10 cellular contexts compared by ENCODE assay signal in the genomic region with DNA sequence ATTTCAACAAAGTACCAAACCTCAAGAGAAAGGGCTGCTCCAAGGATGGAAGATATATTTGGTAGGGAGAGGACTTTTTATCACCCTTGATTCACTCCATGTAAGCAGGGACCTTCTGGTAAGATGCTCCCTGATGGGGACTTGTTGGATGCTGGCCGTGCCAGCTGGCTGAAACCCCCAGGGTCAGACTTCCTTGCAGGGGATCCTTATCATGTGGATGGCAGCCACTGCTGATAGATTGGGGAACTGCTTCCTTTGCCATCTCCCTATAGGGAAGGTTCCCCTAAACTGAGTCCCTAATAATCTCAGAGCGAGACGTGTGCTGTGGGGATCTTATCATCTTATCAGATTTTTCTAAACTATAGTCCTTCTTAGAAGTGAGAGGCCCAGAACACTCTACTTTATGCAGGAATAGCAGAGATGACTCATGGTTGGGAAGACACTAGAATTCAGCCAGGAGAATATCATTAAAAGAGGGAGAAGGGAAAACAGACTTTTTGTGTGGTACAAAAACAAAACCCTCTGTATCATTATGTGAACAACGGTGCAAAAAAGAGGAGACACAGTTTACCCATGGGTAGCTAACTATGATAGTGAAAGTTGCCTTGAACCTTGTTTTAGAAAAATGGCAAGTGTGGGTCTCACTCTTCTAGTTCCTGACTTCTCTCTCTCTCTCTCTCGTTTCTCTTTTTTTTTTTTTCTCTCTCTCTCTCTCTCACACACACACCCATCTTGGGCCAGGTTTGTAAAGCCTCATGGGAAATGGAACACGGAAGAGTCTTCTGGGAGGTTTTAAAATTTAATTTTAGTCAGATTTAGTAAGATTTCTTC. TPM values are rescaled to one million over a fixed set of nuclear protein-coding genes. Genes with fewer than 3 reads are reported as not detected.
DNase-seq lines count a peak whose midpoint lies in the region; ATAC-seq and TF ChIP-seq lines count a peak whose summit lies in the region.
"Had no signal": no experiment of that assay in that cellular context is flagged by ENCODE, and none has a peak within 500 bp of the region (broad histone marks: within the 10 kb centered on the region; RNA-seq: fewer than 3 reads in every experiment).

No MANE protein-coding gene starts in this region.

- peak overlapping the region; percentile 93 for H3K27ac Mint-ChIP-seq in activated naive CD8-positive, alpha-beta T cell treated with anti-CD3 and anti-CD28 coated beads for 36 hours
- H3K27ac Mint-ChIP-seq in natural killer cell treated with Interleukin-12 subunit alpha and Interleukin-12 subunit beta and Interleukin-15 and Interleukin-18, amount 100 ng/mL, for 72 hours: peak overlapping the region; percentile 78 to 84

- no peak overlapping the region for H3K4me2 ChIP-seq in Karpas-422 (ENCODE audit: low read depth, low read length, poor library complexity, severe bottlenecking)

- no peak for TF ChIP-seq POLR2A in esophagus muscularis mucosa (IDR thresholded peaks at IDR 0.05; ENCODE audit: low read depth)

- no peak overlapping the region for H2AFZ ChIP-seq in Karpas-422 (ENCODE audit: low read length)

- no peaks in the 10 kb centered on the region for H3K9me2 ChIP-seq in Karpas-422 (replicated peaks; ENCODE audit: insufficient read depth, low read length)

- H4K20me1 ChIP-seq in Karpas-422 (ENCODE audit: insufficient read depth, low read depth, low read length): peaks cover 8% of the 10 kb centered on the region; the same call in 1 of the 2 replicates

- H3K9me3 ChIP-seq in Karpas-422 (ENCODE audit: low read length) (no peaks in the 10 kb centered on the region), esophagus muscularis mucosa (no peaks in the 10 kb centered on the region)

- H3K4me1 Mint-ChIP-seq in activated naive CD8-positive, alpha-beta T cell treated with anti-CD3 and anti-CD28 coated beads for 36 hours: peaks cover 89% of the 10 kb centered on the region
- peaks cover 69 to 89% of the 10 kb centered on the region in 2 donors for H3K4me1 Mint-ChIP-seq in natural killer cell treated with Interleukin-12 subunit alpha and Interleukin-12 subunit beta and Interleukin-15 and Interleukin-18, amount 100 ng/mL, for 72 hours (ENCODE audit: low read depth in 2 of 2)

- peaks cover 90% of the 10 kb centered on the region for H3K36me3 Mint-ChIP-seq in activated naive CD8-positive, alpha-beta T cell treated with anti-CD3 and anti-CD28 coated beads for 36 hours
- peaks cover 30% of the 10 kb centered on the region for H3K36me3 Mint-ChIP-seq in natural killer cell treated with Interleukin-12 subunit alpha and Interleukin-12 subunit beta and Interleukin-15 and Interleukin-18, amount 100 ng/mL, for 72 hours

- H3K4me1 ChIP-seq in Karpas-422 (ENCODE audit: low read length) (peaks cover 73% of the 10 kb centered on the region), esophagus muscularis mucosa (no peaks in the 10 kb centered on the region)

- H3K4me3 Mint-ChIP-seq in activated naive CD8-positive, alpha-beta T cell treated with anti-CD3 and anti-CD28 coated beads for 36 hours: peak overlapping the region; percentile 82
- peak overlapping the region; percentile 55 for H3K4me3 Mint-ChIP-seq in natural killer cell treated with Interleukin-12 subunit alpha and Interleukin-12 subunit beta and Interleukin-15 and Interleukin-18, amount 100 ng/mL, for 72 hours

- no peaks in the 10 kb centered on the region for H3K9me3 Mint-ChIP-seq in activated naive CD8-positive, alpha-beta T cell treated with anti-CD3 and anti-CD28 coated beads for 36 hours
- H3K9me3 Mint-ChIP-seq in natural killer cell treated with Interleukin-12 subunit alpha and Interleukin-12 subunit beta and Interleukin-15 and Interleukin-18, amount 100 ng/mL, for 72 hours: no peaks in the 10 kb centered on the region

- peaks cover 100% of the 10 kb centered on the region for H3K79me2 ChIP-seq in Karpas-422 (ENCODE audit: low read length)

- no peak for TF ChIP-seq EP300 in esophagus muscularis mucosa (IDR thresholded peaks at IDR 0.05)

- H3K9ac ChIP-seq in Karpas-422 (ENCODE audit: low read length): no peak overlapping the region

- TF ChIP-seq CTCF in esophagus muscularis mucosa (IDR thresholded peaks at IDR 0.05): no peak
- no peak for TF ChIP-seq CTCF in omental fat pad (IDR thresholded peaks at IDR 0.05)

- no peak for ATAC-seq in natural killer cell treated with Interleukin-12 subunit alpha and Interleukin-12 subunit beta and Interleukin-15 and Interleukin-18, amount 100 ng/mL, for 72 hours
- ATAC-seq in omental fat pad (ENCODE audit: low FRiP score): no peak

- intact Hi-C loops in esophagus muscularis mucosa (cut with DNase I): no loop called here

- H3K36me3 ChIP-seq in Karpas-422 (ENCODE audit: insufficient read depth, low read length) (peaks cover 63% of the 10 kb centered on the region), esophagus muscularis mucosa (no peaks in the 10 kb centered on the region)

- 65% methylated on average over 6 of the region's 6 CpGs for WGBS in esophagus muscularis mucosa

- DNase-seq in EL (peak; percentile 15), Karpas-422 (no peak), GM19240 (ENCODE audit: insufficient read length, low spot score) (no peak), esophagus muscularis mucosa (ENCODE audit: extremely low spot score) (no peak), omental fat pad (ENCODE audit: low spot score) (no peak)
- DNase-seq in activated naive CD8-positive, alpha-beta T cell treated with anti-CD3 and anti-CD28 coated beads for 36 hours: no peak
- DNase-seq in natural killer cell treated with Interleukin-12 subunit alpha and Interleukin-12 subunit beta and Interleukin-15 and Interleukin-18, amount 100 ng/mL, for 72 hours (ENCODE audit: low spot score): no peak
- DNase-seq: activated CD4-positive, CD25-positive, alpha-beta regulatory T cell; NCI-H1436 had no signal

- H3K4me3 ChIP-seq in Karpas-422 (ENCODE audit: low read length) (no peak overlapping the region), esophagus muscularis mucosa (no peak overlapping the region)

- no peaks in the 10 kb centered on the region for H3K27me3 ChIP-seq in Karpas-422 (ENCODE audit: low read length)
- no peaks in the 10 kb centered on the region for H3K27me3 ChIP-seq in esophagus muscularis mucosa

- H3K27ac ChIP-seq in Karpas-422 (ENCODE audit: low read length): peak overlapping the region; percentile 48
- H3K27ac ChIP-seq in esophagus muscularis mucosa (replicated peaks in 1 of 4): no peak overlapping the region

- no peaks in the 10 kb centered on the region for H3K27me3 Mint-ChIP-seq in activated naive CD8-positive, alpha-beta T cell treated with anti-CD3 and anti-CD28 coated beads for 36 hours
- no peaks in the 10 kb centered on the region for H3K27me3 Mint-ChIP-seq in natural killer cell treated with Interleukin-12 subunit alpha and Interleukin-12 subunit beta and Interleukin-15 and Interleukin-18, amount 100 ng/mL, for 72 hours

RNA-seq across cellular contexts. Expression of a gene that starts 16.1 kb away (rescaled TPM):
- total RNA-seq in Karpas-422 (2014; rRNA removed; shearing (Covaris generic); ENCODE audit: low replicate concordance): 39.5 and 68.4 TPM in 2 replicates
- 100 to 1,000 TPM; 112 to 114 TPM for total RNA-seq in activated naive CD8-positive, alpha-beta T cell treated with anti-CD3 and anti-CD28 coated beads for 36 hours
- total RNA-seq in natural killer cell treated with Interleukin-12 subunit alpha and Interleukin-12 subunit beta and Interleukin-15 and Interleukin-18, amount 100 ng/mL, for 72 hours: 100 to 1,000 TPM; 140 to 169 TPM
- total RNA-seq in esophagus muscularis mucosa: 1 to 10 TPM in 3 of 4 donors, under 1 TPM in 1; 0.13 to 3.6 (median 2.7) TPM
- 1 to 10 TPM; 1.8 to 5.8 (median 4.6) TPM for total RNA-seq in omental fat pad
- total RNA-seq: Daoy had no signal
